ENCODE assay signal across 11 cellular contexts in the genomic region with DNA sequence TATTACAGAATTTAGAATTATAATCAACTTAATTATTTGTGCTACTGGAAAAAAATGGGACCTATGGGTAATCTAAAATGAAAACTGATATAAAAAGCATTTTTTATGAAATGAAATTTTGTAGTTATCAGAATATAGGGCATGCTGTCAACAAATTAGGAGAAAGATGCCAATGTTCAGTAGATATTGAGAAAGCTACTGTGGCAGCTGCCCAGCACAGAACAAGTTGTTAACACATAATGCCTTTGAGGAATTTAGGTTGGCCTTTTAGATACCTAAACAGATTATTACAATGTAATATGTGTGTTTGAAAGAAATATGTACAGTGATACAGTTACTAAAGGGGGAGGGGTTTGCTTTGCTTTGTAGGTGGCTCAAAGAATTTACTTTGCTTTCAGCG.
"Had no signal": no experiment of that assay in that cellular context is flagged by ENCODE, and none has a peak within 500 bp of the region (broad histone marks: within the 10 kb centered on the region; RNA-seq: fewer than 3 reads in every experiment).

No MANE protein-coding gene starts in this region.

- H2AFZ ChIP-seq: GM23248, GM23338 had no signal

- H3K9me3 ChIP-seq: HAP-1 had no signal

- H3K4me1 Mint-ChIP-seq: H9 had no signal

- ATAC-seq: GM23338, HCT116 had no signal

- H3K27ac ChIP-seq: GM23248 had no signal

- H3K36me3 ChIP-seq: HAP-1 had no signal

- H3K27ac Mint-ChIP-seq: GM23338, H9, HFFc6 had no signal

- FAIRE-seq: H1, H54 had no signal

- H3K4me1 ChIP-seq: HAP-1 had no signal

- H3K9ac ChIP-seq: GM23248 had no signal

- H3K4me3 Mint-ChIP-seq: GM23338, H9, HFFc6 had no signal

- H3K4me2 ChIP-seq: GM23338 had no signal

- H3K9me3 Mint-ChIP-seq: GM23338, H9, HFFc6 had no signal

- DNase-seq: GM23248, GOT3, H7, H9, HCEC 1CT, HFFc6 had no signal

- H3K4me3 ChIP-seq: GM23248, GM23338, HAP-1 had no signal
